ENCODE assay signal across 10 cellular contexts in the genomic region with DNA sequence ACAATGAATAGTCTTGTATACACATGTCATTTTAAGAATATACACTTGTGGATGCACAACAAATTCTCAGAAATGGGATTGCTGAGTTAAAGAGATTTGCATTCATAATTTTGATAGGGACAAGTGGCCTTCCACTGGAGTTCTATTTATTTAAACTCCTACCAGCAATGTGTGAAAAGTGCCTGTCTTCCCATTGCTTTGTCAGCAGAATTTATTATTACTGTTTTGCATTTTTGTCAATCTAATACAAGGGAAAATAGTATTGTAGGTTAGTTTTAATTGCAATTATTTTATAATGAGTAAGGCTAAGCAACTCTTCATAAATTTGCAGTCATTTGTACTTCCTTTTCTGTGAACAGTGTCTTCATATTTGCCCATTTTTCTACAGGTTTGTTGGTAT. TPM values are rescaled to one million over a fixed set of nuclear protein-coding genes. Genes with fewer than 3 reads are reported as not detected.
"Had no signal": no experiment of that assay in that cellular context is flagged by ENCODE, and none has a peak within 500 bp of the region (broad histone marks: within the 10 kb centered on the region; RNA-seq: fewer than 3 reads in every experiment).

No MANE protein-coding gene starts in this region.

- H3K27ac ChIP-seq: HL-60, KMS-11 had no signal

- H3K9ac ChIP-seq: KMS-11 had no signal

- FAIRE-seq: HTR-8/SVneo had no signal

- DNase-seq: Karpas-422, Kasumi-1, KBM-7, KG1 had no signal

- H3K4me2 ChIP-seq: KMS-11 had no signal

RNA-seq across cellular contexts. Expression of a gene that starts 55.0 kb away (rescaled TPM):
- total RNA-seq: HT-29, HT1080 had no signal
- polyA plus RNA-seq: IgD-negative memory B cell had no signal
